Comparison of ENCODE assay signal across 13 cellular contexts in genomic region chr22:25492950-25493790, GRCh38.
DNase-seq lines count a peak whose midpoint lies in the region; FAIRE-seq and TF ChIP-seq lines count a peak whose summit lies in the region.
"Had no signal": no experiment of that assay in that cellular context is flagged by ENCODE, and none has a peak within 500 bp of the region (broad histone marks: within the 10 kb centered on the region; RNA-seq: fewer than 3 reads in every experiment).

No MANE protein-coding gene starts in this region.

- H3K27me3 ChIP-seq in A673 (replicated peaks; ENCODE audit: insufficient read depth, low read depth, low read length, poor library complexity) (no peaks in the 10 kb centered on the region), uterus (no peaks in the 10 kb centered on the region)

- no peak for TF ChIP-seq POLR2A in uterus (IDR thresholded peaks at IDR 0.05)

- H3K27ac Mint-ChIP-seq in activated naive CD8-positive, alpha-beta T cell treated with anti-CD3 and anti-CD28 coated beads for 36 hours = no peak overlapping the region
- H3K27ac Mint-ChIP-seq in activated T-cell treated with anti-CD3 and anti-CD28 coated beads, Interleukin-2, amount 50 U/mL, for 24 hours = no peak overlapping the region

- H3K4me1 ChIP-seq in A673 (ENCODE audit: insufficient read depth, low read length, poor library complexity, severe bottlenecking) = peaks cover 35% of the 10 kb centered on the region
- no peaks in the 10 kb centered on the region for H3K4me1 ChIP-seq in uterus

- H3K36me3 Mint-ChIP-seq in activated naive CD8-positive, alpha-beta T cell treated with anti-CD3 and anti-CD28 coated beads for 36 hours = peaks cover 47% of the 10 kb centered on the region
- no peaks in the 10 kb centered on the region for H3K36me3 Mint-ChIP-seq in activated T-cell treated with anti-CD3 and anti-CD28 coated beads, Interleukin-2, amount 50 U/mL, for 24 hours (ENCODE audit: low read depth)

- H3K36me3 ChIP-seq in A673 (ENCODE audit: insufficient read depth, low read length, poor library complexity, severe bottlenecking) (no peaks in the 10 kb centered on the region), uterus (no peaks in the 10 kb centered on the region)

- H3K27ac ChIP-seq in A673 (ENCODE audit: low read depth, low read length, poor library complexity, severe bottlenecking) = peak overlapping the region; percentile 24
- no peak overlapping the region for H3K27ac ChIP-seq in uterus

- BruUV-seq in A673 (replicated peaks; lab: Mats Ljungman, UMichigan) = no TSS peak

- peaks cover 6% of the 10 kb centered on the region for H3K9me3 Mint-ChIP-seq in activated naive CD8-positive, alpha-beta T cell treated with anti-CD3 and anti-CD28 coated beads for 36 hours
- peaks cover 2% of the 10 kb centered on the region for H3K9me3 Mint-ChIP-seq in activated T-cell treated with anti-CD3 and anti-CD28 coated beads, Interleukin-2, amount 50 U/mL, for 24 hours

- POLR2A ChIA-PET in A673 (lab: Charles Lee; ENCODE audit: low non-redundant PET) = interaction anchor here (0.7 kb wide), 1 partner anchor 156 kb away, joined by 5 read pairs; no protein-coding TSS in a partner anchor

- no peak overlapping the region for H3K4me3 ChIP-seq in A673 (ENCODE audit: low read depth, low read length, poor library complexity, severe bottlenecking)
- H3K4me3 ChIP-seq in uterus = no peak overlapping the region
- H3K4me3 ChIP-seq: GM12878 had no signal

- TF ChIP-seq CTCF in A673 (conservative IDR thresholded peaks at IDR 0.05; ENCODE audit: low read depth, low read length) = no peak
- TF ChIP-seq CTCF in uterus (IDR thresholded peaks at IDR 0.05) = no peak

- no peak overlapping the region for H3K4me3 Mint-ChIP-seq in activated naive CD8-positive, alpha-beta T cell treated with anti-CD3 and anti-CD28 coated beads for 36 hours
- no peak overlapping the region for H3K4me3 Mint-ChIP-seq in activated T-cell treated with anti-CD3 and anti-CD28 coated beads, Interleukin-2, amount 50 U/mL, for 24 hours

- CTCF ChIA-PET in A673 (lab: Charles Lee) = interaction anchor here (0.6 kb wide), 1 partner anchor 45 kb away, joined by 3 read pairs; no protein-coding TSS in a partner anchor

- FAIRE-seq in GM19239 (lab: Jason Lieb, UNC) = no peak
- FAIRE-seq: A204.1, GM12878 had no signal

- H3K9me3 ChIP-seq in A673 (ENCODE audit: low read depth, low read length, poor library complexity, severe bottlenecking) (no peaks in the 10 kb centered on the region), uterus (no peaks in the 10 kb centered on the region)

- DNase-seq in A673 (ENCODE audit: low spot score) (peak; percentile 78), NCI-H1417 treated with DMSO at 0.1 percent for 48 hours (lab: John Stamatoyannopoulos, UW) (peak; percentile 51), SHP77 (lab: John Stamatoyannopoulos, UW) (peak; percentile 30 to 44), hippocampal formation (lab: John Stamatoyannopoulos, UW) (peak; percentile 36 to 43), uterus (no peak), GM19239 (ENCODE audit: insufficient read length, low spot score) (no peak)
- no peak for DNase-seq in activated naive CD8-positive, alpha-beta T cell treated with anti-CD3 and anti-CD28 coated beads for 36 hours
- no peak for DNase-seq in activated T-cell treated with anti-CD3 and anti-CD28 coated beads, Interleukin-2, amount 50 U/mL, for 24 hours
- DNase-seq: foreskin melanocyte, left colon, Right ventricle myocardium superior had no signal

- no peaks in the 10 kb centered on the region for H3K27me3 Mint-ChIP-seq in activated naive CD8-positive, alpha-beta T cell treated with anti-CD3 and anti-CD28 coated beads for 36 hours
- H3K27me3 Mint-ChIP-seq in activated T-cell treated with anti-CD3 and anti-CD28 coated beads, Interleukin-2, amount 50 U/mL, for 24 hours = peaks cover 66% of the 10 kb centered on the region

- intact Hi-C loops in A673 (cut with micrococcal nuclease; ENCODE audit: unreplicated experiment) = no loop called here
- intact Hi-C loops in uterus (cut with DNase I; ENCODE audit: low total_unique reads) = no loop called here

- H3K4me1 Mint-ChIP-seq in activated naive CD8-positive, alpha-beta T cell treated with anti-CD3 and anti-CD28 coated beads for 36 hours = peaks cover 20% of the 10 kb centered on the region
- H3K4me1 Mint-ChIP-seq in activated T-cell treated with anti-CD3 and anti-CD28 coated beads, Interleukin-2, amount 50 U/mL, for 24 hours (ENCODE audit: low read depth) = peaks cover 14% of the 10 kb centered on the region

Comparison
In these comparisons a context has a peak if more than half of its experiments do, and no peak if none do; other contexts are left out.
1. DNase-seq: peak in A673 (single experiment), NCI-H1417 treated with DMSO at 0.1 percent for 48 hours (single experiment), SHP77 (2 of 2) and hippocampal formation (2 of 2); none in activated naive CD8-positive, alpha-beta T cell treated with anti-CD3 and anti-CD28 coated beads for 36 hours (single experiment), activated T-cell treated with anti-CD3 and anti-CD28 coated beads, Interleukin-2, amount 50 U/mL, for 24 hours (single experiment), uterus (0 of 2) and GM19239 (single experiment).